ENCODE assay signal across 22 cellular contexts in genomic region chr7:4279210-4279609, GRCh38.
"Had no signal": no experiment of that assay in that cellular context is flagged by ENCODE, and none has a peak within 500 bp of the region (broad histone marks: within the 10 kb centered on the region; RNA-seq: fewer than 3 reads in every experiment).

No MANE protein-coding gene starts in this region.

- H3K4me3 ChIP-seq: cardiac muscle cell, ovary, psoas muscle, right atrium auricular region, thyroid gland, upper lobe of right lung had no signal

- H3K36me3 ChIP-seq: cardiac muscle cell, ovary, right atrium auricular region, thyroid gland, upper lobe of right lung had no signal

- H3K27ac Mint-ChIP-seq: dendritic cell treated with granulocyte-macrophage colony-stimulating factor and Interleukin-4, amounts not matched to agents 40 ng/mL and 50 ng/mL, for 4 days; natural killer cell treated with Interleukin-12 subunit alpha and Interleukin-12 subunit beta and Interleukin-15 and Interleukin-18, amount 100 ng/mL, for 72 hours; stimulated activated naive CD8-positive, alpha-beta T cell treated with anti-CD3 and anti-CD28 coated beads, Interleukin-15, Interleukin-2, amounts not matched to agents 100 ng/mL and 50 ng/mL, for 24 hours had no signal

- ATAC-seq: activated T-cell treated with anti-CD3 and anti-CD28 coated beads, Interleukin-2, amount 50 U/mL, for 4 hours; foreskin keratinocyte; left ventricle myocardium superior; natural killer cell treated with Interleukin-12 subunit alpha and Interleukin-12 subunit beta and Interleukin-15 and Interleukin-18, amount 100 ng/mL, for 72 hours; psoas muscle; upper lobe of right lung had no signal

- H3K9me3 ChIP-seq: psoas muscle, thyroid gland had no signal

- H3K36me3 Mint-ChIP-seq: natural killer cell treated with Interleukin-12 subunit alpha and Interleukin-12 subunit beta and Interleukin-15 and Interleukin-18, amount 100 ng/mL, for 72 hours had no signal

- H3K4me1 ChIP-seq: foreskin keratinocyte, psoas muscle, right atrium auricular region, thyroid gland, upper lobe of right lung had no signal

- H3K27me3 ChIP-seq: cardiac muscle cell, foreskin keratinocyte, ovary, right atrium auricular region, thyroid gland, upper lobe of right lung had no signal

- DNase-seq: activated CD4-positive, alpha-beta T cell treated with anti-CD3 and anti-CD28 coated beads, Interleukin-2, amount 50 U/mL, for 4 hours; activated CD8-positive, alpha-beta memory T cell treated with anti-CD3 and anti-CD28 coated beads for 24 hours; activated CD8-positive, alpha-beta memory T cell treated with anti-CD3 and anti-CD28 coated beads, Interleukin-2, amount 50 U/mL, for 4 hours; activated naive CD4-positive, alpha-beta T cell treated with Interleukin-2 at 50 U/mL for 16 hours; activated T-cell treated with anti-CD3 and anti-CD28 coated beads, Interleukin-2, amount 50 U/mL, for 4 hours; amygdala; effector CD8-positive, alpha-beta T cell; erythroblast; foreskin keratinocyte; left ventricle myocardium superior; ovary; psoas muscle; stimulated activated CD4-positive, alpha-beta T cell treated with anti-CD3 and anti-CD28 coated beads, Interleukin-12 subunit alpha, Interleukin-12 subunit beta, amount 100 ng/mL, for 4 hours; stimulated activated CD4-positive, alpha-beta T cell treated with anti-CD3 and anti-CD28 coated beads, Interleukin-1b, Interleukin-23, amount 100 ng/mL, for 48 hours; substantia nigra; thyroid gland had no signal

- H3K27ac ChIP-seq: cardiac muscle cell, foreskin keratinocyte, ovary, psoas muscle, right atrium auricular region, thyroid gland, upper lobe of right lung had no signal

- H3K4me3 Mint-ChIP-seq: activated T-cell treated with anti-CD3 and anti-CD28 coated beads, Interleukin-2, amount 50 U/mL, for 4 hours; dendritic cell treated with granulocyte-macrophage colony-stimulating factor and Interleukin-4, amounts not matched to agents 40 ng/mL and 50 ng/mL, for 4 days; natural killer cell treated with Interleukin-12 subunit alpha and Interleukin-12 subunit beta and Interleukin-15 and Interleukin-18, amount 100 ng/mL, for 72 hours; stimulated activated naive CD8-positive, alpha-beta T cell treated with anti-CD3 and anti-CD28 coated beads, Interleukin-15, Interleukin-2, amounts not matched to agents 100 ng/mL and 50 ng/mL, for 24 hours had no signal

- H3K27me3 Mint-ChIP-seq: dendritic cell treated with granulocyte-macrophage colony-stimulating factor and Interleukin-4, amounts not matched to agents 40 ng/mL and 50 ng/mL, for 4 days; stimulated activated naive CD8-positive, alpha-beta T cell treated with anti-CD3 and anti-CD28 coated beads, Interleukin-15, Interleukin-2, amounts not matched to agents 100 ng/mL and 50 ng/mL, for 24 hours had no signal
